Comparison of ENCODE assay signal across 8 cellular contexts in the genomic region with DNA sequence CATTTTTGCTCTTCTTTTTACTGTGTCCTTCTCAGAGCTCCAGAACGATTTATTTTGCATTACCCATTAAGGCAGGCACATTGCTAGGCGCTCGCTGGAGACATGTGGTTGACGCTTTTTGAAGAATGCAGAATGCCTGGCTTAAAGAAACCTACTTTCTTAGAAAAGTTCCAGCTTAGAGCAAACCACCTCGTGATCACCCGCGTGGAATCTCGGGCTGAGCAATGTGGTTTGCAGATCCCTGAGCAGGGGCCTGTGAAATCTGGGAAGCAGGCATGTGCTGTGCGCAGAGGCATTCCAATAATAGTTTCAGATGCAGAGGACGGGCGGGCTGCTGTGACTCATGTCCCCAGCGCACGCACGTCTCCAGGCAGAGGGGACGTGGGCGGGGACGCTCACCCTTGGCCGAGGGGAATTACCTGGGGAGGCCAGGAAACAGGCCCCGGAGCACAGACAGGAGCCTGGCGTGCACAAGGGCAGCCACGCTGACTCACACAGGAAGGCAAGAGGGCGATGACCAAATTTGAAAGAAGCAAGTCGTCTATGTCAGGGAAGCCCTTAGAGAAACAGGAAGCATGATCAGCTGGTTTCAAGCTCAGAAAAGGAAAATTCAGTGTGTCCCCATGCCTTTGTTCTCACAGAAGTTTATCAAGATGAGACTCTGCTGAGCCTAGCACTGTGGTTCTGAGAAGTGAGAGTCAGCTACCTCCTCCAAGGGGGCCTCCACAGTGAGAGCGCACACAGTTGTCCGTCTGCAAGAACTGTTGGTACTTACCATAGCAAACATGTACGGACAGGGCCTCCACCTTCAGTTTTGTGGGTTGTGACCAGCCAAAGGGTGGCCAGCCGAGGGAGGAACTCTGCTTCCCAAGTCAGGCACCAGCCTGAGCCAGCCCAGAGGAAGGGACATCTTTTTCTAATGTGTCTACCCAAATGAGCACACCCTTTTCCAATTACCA.
DNase-seq lines count a peak whose midpoint lies in the region; ATAC-seq, FAIRE-seq and TF ChIP-seq lines count a peak whose summit lies in the region.

No MANE protein-coding gene starts in this region.

- FAIRE-seq in HepG2 (lab: Jason Lieb, UNC): no peak

- H3K4me1 ChIP-seq in CD8-positive, alpha-beta T cell (ENCODE audit: insufficient read depth, low read length): peaks cover 20% of the 10 kb centered on the region
- H3K4me1 ChIP-seq in HUES6 (ENCODE audit: control insufficient read depth, insufficient read depth, low read length): peaks cover 10% of the 10 kb centered on the region; the same call in 1 of the 2 replicates
- H3K4me1 ChIP-seq in HepG2 (ENCODE audit: insufficient read depth, low read length): peaks cover 17% of the 10 kb centered on the region

- ATAC-seq in CD8-positive, alpha-beta T cell: peak; percentile 96
- ATAC-seq in GM21528 (IDR thresholded peaks at IDR 0.05; ENCODE audit: low FRiP score, unreplicated experiment) (peak; percentile 98), HepG2 (peak; percentile 97)
- ATAC-seq in central memory CD8-positive, alpha-beta T cell (replicated peaks; ENCODE audit: extremely low read depth, poor library complexity, severe bottlenecking): peak; percentile 99

- TF ChIP-seq EP300 in HepG2 (IDR thresholded peaks at IDR 0.05; ENCODE audit: low read depth in 2 of 2, low read length in 2 of 2) (no peak; a peak in 1 of 4 replicates), HepG2 (CRISPR knock-in tag; IDR thresholded peaks at IDR 0.05; ENCODE audit: borderline replicate concordance) (peak; percentile 15; the same call in 1 of the 2 replicates)

- no peak for TF ChIP-seq CTCF in CD8-positive, alpha-beta T cell (IDR thresholded peaks at IDR 0.05)
- no peak for TF ChIP-seq CTCF in HepG2 (CRISPR knock-in tag; IDR thresholded peaks at IDR 0.05)

- peak overlapping the region; percentile 18 for H3K9ac ChIP-seq in HUES6 (ENCODE audit: low read length)
- no peak overlapping the region for H3K9ac ChIP-seq in HepG2 (ENCODE audit: insufficient read depth, low read depth, low read length)

- H2AFZ ChIP-seq in HepG2 (ENCODE audit: low read length): no peak overlapping the region

- WGBS in HepG2 (ENCODE audit: low lambda C conversion rate): 28% methylated on average over 19 of the region's 27 CpGs

- H3K27ac ChIP-seq in CD8-positive, alpha-beta T cell (ENCODE audit: low read depth, low read length): no peak overlapping the region
- H3K27ac ChIP-seq in HUES6 (ENCODE audit: low read depth, low read length) (no peak overlapping the region), HepG2 (ENCODE audit: extremely low read length, insufficient read depth, low read length) (no peak overlapping the region)

- in situ Hi-C loops in HepG2 (cut with HindIII; ENCODE audit: extremely low pct_ligation_motif_present, low pct_unique_long_range_greater_than_20kb): no loop called here

- H3K79me2 ChIP-seq in HepG2 (ENCODE audit: insufficient read depth, low read length): no peaks in the 10 kb centered on the region

- TF ChIP-seq RAD21 in HepG2 (CRISPR knock-in tag; IDR thresholded peaks at IDR 0.05): no peak

- CTCF ChIA-PET in CD8-positive, alpha-beta T cell (lab: Charles Lee): interaction anchor here (0.6 to 2.4 kb wide), 4 partner anchors 9 to 179 kb away, joined by 3 to 11 read pairs (median 4); no protein-coding TSS in a partner anchor
- CTCF ChIA-PET in HepG2 (lab: Yijun Ruan, JAX; ENCODE audit: low intra/inter-chr PET ratio, low total read pairs): no interaction called here

- no peaks in the 10 kb centered on the region for H3K27me3 ChIP-seq in CD8-positive, alpha-beta T cell (ENCODE audit: insufficient read depth, low read length)
- H3K27me3 ChIP-seq in HUES6 (ENCODE audit: control insufficient read depth, insufficient read depth, low read length) (no peaks in the 10 kb centered on the region), HepG2 (ENCODE audit: control insufficient read depth in 1 of 2, insufficient read depth in 2 of 2, low read length in 2 of 2) (peaks cover 2 to 18% of the 10 kb centered on the region in 2 experiments; a peak in 3 of 5 replicates)

- H3K9me3 Mint-ChIP-seq in CD8-positive, alpha-beta T cell: no peaks in the 10 kb centered on the region
- no peaks in the 10 kb centered on the region for H3K9me3 Mint-ChIP-seq in central memory CD8-positive, alpha-beta T cell

- peaks cover 36% of the 10 kb centered on the region for H3K4me1 Mint-ChIP-seq in CD8-positive, alpha-beta T cell (ENCODE audit: low read depth)
- peaks cover 22% of the 10 kb centered on the region for H3K4me1 Mint-ChIP-seq in central memory CD8-positive, alpha-beta T cell

- intact Hi-C loops in CD8-positive, alpha-beta T cell (cut with DNase I, micrococcal nuclease): loop anchor here (1.0 to 10.0 kb wide), 7 partner anchors 9 to 461 kb away; partner anchors contain the start of gene PIK3R1 (in 2 of the 2)
- intact Hi-C loops in HepG2 (cut with micrococcal nuclease; ENCODE audit: unreplicated experiment): no loop called here

- BruUV-seq in HepG2 (replicated peaks; lab: Mats Ljungman, UMichigan): no TSS peak

- no peak for TF ChIP-seq POLR2A in HepG2 (IDR thresholded peaks at IDR 0.05; ENCODE audit: insufficient read depth in 1 of 2, low read depth in 2 of 2, low read length in 2 of 2)

- no peaks in the 10 kb centered on the region for H3K9me3 ChIP-seq in CD8-positive, alpha-beta T cell (ENCODE audit: low read length)
- no peaks in the 10 kb centered on the region for H3K9me3 ChIP-seq in HUES6 (ENCODE audit: control insufficient read depth, insufficient read depth, low read depth, low read length)
- H3K9me3 ChIP-seq in HepG2 (ENCODE audit: low read length): no peaks in the 10 kb centered on the region

- no peaks in the 10 kb centered on the region for H3K36me3 ChIP-seq in CD8-positive, alpha-beta T cell (ENCODE audit: insufficient read depth, low read length)
- H3K36me3 ChIP-seq in HUES6 (ENCODE audit: control insufficient read depth, insufficient read depth, low read length) (no peaks in the 10 kb centered on the region), HepG2 (replicated peaks in 1 of 2; ENCODE audit: control insufficient read depth in 1 of 2, insufficient read depth in 2 of 2, low read length in 2 of 2) (no peaks in the 10 kb centered on the region)

- peak; percentile 54 to 93 (median 85) for DNase-seq in CD8-positive, alpha-beta T cell
- peak; percentile 84 for DNase-seq in activated CD4-positive, alpha-beta T cell treated with anti-CD3 and anti-CD28 coated beads for 1 hour
- DNase-seq in central memory CD8-positive, alpha-beta T cell (ENCODE audit: low spot score in 2 of 2): peak; percentile 57 to 74
- DNase-seq in HepG2 (ENCODE audit: low spot score) (peak; percentile 70), NCI-H2081 treated with DMSO at 0.1 percent for 48 hours (lab: John Stamatoyannopoulos, UW) (no peak)
- DNase-seq in stimulated activated CD4-positive, alpha-beta T cell treated with anti-CD3 and anti-CD28 coated beads, Interleukin-4, amount 100 ng/mL, for 24 hours: peak; percentile 96

- peak overlapping the region; percentile 84 for H3K27ac Mint-ChIP-seq in CD8-positive, alpha-beta T cell
- peak overlapping the region; percentile 91 for H3K27ac Mint-ChIP-seq in central memory CD8-positive, alpha-beta T cell (ENCODE audit: low read depth)

- no peaks in the 10 kb centered on the region for H4K20me1 ChIP-seq in HepG2 (ENCODE audit: insufficient read depth, low read length)

- POLR2A ChIA-PET in CD8-positive, alpha-beta T cell (lab: Charles Lee): interaction anchor here (1.1 to 1.4 kb wide), 3 partner anchors 9 to 154 kb away, joined by 3 to 4 read pairs (median 3); no protein-coding TSS in a partner anchor
- POLR2A ChIA-PET in HepG2 (lab: Yijun Ruan, JAX): no interaction called here

- peak overlapping the region; percentile 16 for H3K4me3 ChIP-seq in CD8-positive, alpha-beta T cell (ENCODE audit: low read depth, low read length)
- H3K4me3 ChIP-seq in HUES6 (ENCODE audit: low read depth, low read length) (no peak overlapping the region), HepG2 (replicated peaks in 1 of 3; ENCODE audit: insufficient read depth in 1 of 3, low read depth in 2 of 3, low read length in 3 of 3) (peak overlapping the region in 2 of 3 experiments; percentile 19 to 41; a peak in 3 of 6 replicates)

- peak overlapping the region; percentile 57 for H3K4me2 ChIP-seq in HepG2 (ENCODE audit: low read depth, low read length)

- no peaks in the 10 kb centered on the region for H3K27me3 Mint-ChIP-seq in CD8-positive, alpha-beta T cell (ENCODE audit: low read depth)
- no peaks in the 10 kb centered on the region for H3K27me3 Mint-ChIP-seq in central memory CD8-positive, alpha-beta T cell

- peak overlapping the region; percentile 73 for H3K4me3 Mint-ChIP-seq in CD8-positive, alpha-beta T cell
- peak overlapping the region; percentile 60 for H3K4me3 Mint-ChIP-seq in central memory CD8-positive, alpha-beta T cell

- no peaks in the 10 kb centered on the region for H3K36me3 Mint-ChIP-seq in CD8-positive, alpha-beta T cell
- peaks cover 1% of the 10 kb centered on the region for H3K36me3 Mint-ChIP-seq in central memory CD8-positive, alpha-beta T cell (ENCODE audit: insufficient read depth)

TF ChIP-seq in HepG2, 621 proteins besides CTCF, POLR2A, EP300 and RAD21 (continues in another document):
- TF ChIP-seq ARID5B (CRISPR knock-in tag; IDR thresholded peaks at IDR 0.05): peak; percentile 81
